Comparison of ENCODE assay signal across 1 cellular context in the genomic region with DNA sequence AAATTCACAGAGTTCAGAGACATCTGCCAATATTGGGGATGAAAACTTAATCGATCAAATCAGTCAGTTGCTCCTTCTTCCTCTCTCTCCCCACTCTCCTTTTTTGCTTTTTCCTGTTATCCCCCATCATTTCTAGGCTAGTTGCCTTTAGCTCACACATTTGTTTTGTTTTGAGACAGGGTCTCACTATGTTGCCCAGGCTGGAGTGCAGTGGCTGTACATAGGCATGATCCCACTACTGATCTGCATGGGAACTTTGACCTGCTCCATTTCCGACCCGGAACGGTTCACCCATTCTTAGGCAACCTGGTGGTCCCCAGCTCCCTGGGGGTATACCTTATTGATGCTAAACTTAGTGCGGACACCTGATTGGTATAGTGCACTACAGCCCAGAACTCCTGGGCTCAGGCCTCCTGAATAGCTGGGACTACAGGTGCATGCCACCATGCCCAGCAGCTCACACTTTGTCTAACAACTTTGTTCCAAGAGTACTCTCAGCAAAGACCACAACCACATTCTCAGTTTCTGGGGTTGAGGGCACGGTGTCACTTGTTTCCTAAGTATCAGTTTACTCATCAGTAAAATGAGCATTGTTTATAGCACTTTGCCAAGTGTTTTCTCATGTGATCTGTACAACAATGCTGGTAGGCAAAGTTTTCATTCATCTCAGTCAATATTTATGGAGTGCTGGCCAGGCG.
TF ChIP-seq lines count a peak whose summit lies in the region.

No MANE protein-coding gene starts in this region.

TF ChIP-seq in K562, 482 proteins besides CTCF, POLR2A, EP300 and RAD21:
- no peak for TF ChIP-seq NFIX (CRISPR knock-in tag; IDR thresholded peaks at IDR 0.05; ENCODE audit: low read depth)
- TF ChIP-seq ZNF121 (CRISPR knock-in tag; conservative IDR thresholded peaks at IDR 0.05): peak; percentile 30; the same call in 1 of the 2 replicates
- TF ChIP-seq, protein P1, sequence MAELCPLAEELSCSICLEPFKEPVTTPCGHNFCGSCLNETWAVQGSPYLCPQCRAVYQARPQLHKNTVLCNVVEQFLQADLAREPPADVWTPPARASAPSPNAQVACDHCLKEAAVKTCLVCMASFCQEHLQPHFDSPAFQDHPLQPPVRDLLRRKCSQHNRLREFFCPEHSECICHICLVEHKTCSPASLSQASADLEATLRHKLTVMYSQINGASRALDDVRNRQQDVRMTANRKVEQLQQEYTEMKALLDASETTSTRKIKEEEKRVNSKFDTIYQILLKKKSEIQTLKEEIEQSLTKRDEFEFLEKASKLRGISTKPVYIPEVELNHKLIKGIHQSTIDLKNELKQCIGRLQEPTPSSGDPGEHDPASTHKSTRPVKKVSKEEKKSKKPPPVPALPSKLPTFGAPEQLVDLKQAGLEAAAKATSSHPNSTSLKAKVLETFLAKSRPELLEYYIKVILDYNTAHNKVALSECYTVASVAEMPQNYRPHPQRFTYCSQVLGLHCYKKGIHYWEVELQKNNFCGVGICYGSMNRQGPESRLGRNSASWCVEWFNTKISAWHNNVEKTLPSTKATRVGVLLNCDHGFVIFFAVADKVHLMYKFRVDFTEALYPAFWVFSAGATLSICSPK (IDR thresholded peaks at IDR 0.05; ENCODE audit: borderline replicate concordance): no peak
TF ChIP-seq in K562: peak in this region for 1.
